9 cellular contexts compared by ENCODE assay signal in genomic region chr17:61872099-61872498, GRCh38.
"Had no signal": no experiment of that assay in that cellular context is flagged by ENCODE, and none has a peak within 500 bp of the region (broad histone marks: within the 10 kb centered on the region; RNA-seq: fewer than 3 reads in every experiment).

No MANE protein-coding gene starts in this region.

- H3K27ac ChIP-seq: GM23248, HL-60, KMS-11 had no signal

- FAIRE-seq: HepG2 had no signal

- H2AFZ ChIP-seq: GM23248 had no signal

- H3K4me2 ChIP-seq: KMS-11 had no signal

- ATAC-seq: HepG2 had no signal

- H3K9ac ChIP-seq: GM23248, KMS-11 had no signal

- DNase-seq: GM23248, GOT3, H9, HCEC 1CT, IMR-90, KBM-7 had no signal

- H3K4me3 ChIP-seq: GM23248 had no signal
